28 cellular contexts compared by ENCODE assay signal in the genomic region with DNA sequence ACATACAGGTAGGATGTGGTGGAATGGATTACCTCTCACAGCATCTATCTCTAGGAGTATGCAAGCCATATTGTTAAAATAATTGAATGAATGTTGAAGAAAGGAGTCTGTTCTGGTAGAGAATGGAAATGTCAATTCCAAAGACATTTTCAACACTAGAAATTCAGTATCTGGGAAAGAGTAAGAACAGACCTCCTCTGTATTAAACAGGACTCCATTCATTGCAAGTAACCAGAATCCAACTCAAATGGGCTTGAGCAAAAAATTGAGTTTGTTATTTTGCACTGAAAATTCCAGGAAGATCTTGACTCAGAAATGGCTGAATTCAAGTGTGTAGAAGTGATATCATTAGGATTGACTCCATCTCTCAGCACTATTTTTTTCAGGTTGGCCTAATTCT.
"Had no signal": no experiment of that assay in that cellular context is flagged by ENCODE, and none has a peak within 500 bp of the region (broad histone marks: within the 10 kb centered on the region; RNA-seq: fewer than 3 reads in every experiment).

No MANE protein-coding gene starts in this region.

- H3K4me1 Mint-ChIP-seq: stimulated activated effector memory CD8-positive, alpha-beta T cell treated with anti-CD3 and anti-CD28 coated beads, Interleukin-12 subunit alpha, Interleukin-12 subunit beta, amount 100 ng/mL, for 72 hours; stimulated activated naive CD8-positive, alpha-beta T cell treated with anti-CD3 and anti-CD28 coated beads, Interleukin-15, amount 100 ng/mL, for 72 hours had no signal

- H3K27me3 ChIP-seq: stomach, suprapubic skin, testis, thyroid gland, tibial artery, tibial nerve, transverse colon, upper lobe of left lung, upper lobe of right lung, uterus, vagina had no signal

- H3K4me3 ChIP-seq: stomach, suprapubic skin, testis, thoracic aorta, thyroid gland, tibial artery, tibial nerve, transverse colon, upper lobe of left lung, upper lobe of right lung, uterus, vagina had no signal

- H3K27me3 Mint-ChIP-seq: stimulated activated memory B cell treated with anti-CD40 and anti-IgM and Interleukin-4, amounts not matched to agents 10 μg/mL and 1 μg/mL and 100 μg/mL, for 72 hours; stimulated activated naive B cell treated with anti-CD40 and anti-IgM and Interleukin-4, amounts not matched to agents 10 μg/mL and 1 μg/mL and 100 μg/mL, for 72 hours; stimulated activated naive CD8-positive, alpha-beta T cell treated with anti-CD3 and anti-CD28 coated beads, Interleukin-15, amount 100 ng/mL, for 72 hours; stimulated activated naive CD8-positive, alpha-beta T cell treated with anti-CD3 and anti-CD28 coated beads, Interleukin-15, Interleukin-2, amounts not matched to agents 100 ng/mL and 50 ng/mL, for 24 hours had no signal

- H3K9me3 Mint-ChIP-seq: stimulated activated effector memory CD8-positive, alpha-beta T cell treated with anti-CD3 and anti-CD28 coated beads, Interleukin-12 subunit alpha, Interleukin-12 subunit beta, amount 100 ng/mL, for 72 hours; stimulated activated memory B cell treated with anti-CD40 and anti-IgM and Interleukin-4, amounts not matched to agents 10 μg/mL and 1 μg/mL and 100 μg/mL, for 72 hours; stimulated activated naive CD8-positive, alpha-beta T cell treated with anti-CD3 and anti-CD28 coated beads, Interleukin-15, amount 100 ng/mL, for 72 hours; stimulated activated naive CD8-positive, alpha-beta T cell treated with anti-CD3 and anti-CD28 coated beads, Interleukin-15, Interleukin-2, amounts not matched to agents 100 ng/mL and 50 ng/mL, for 24 hours; type B pancreatic cell had no signal

- H3K4me1 ChIP-seq: suprapubic skin, testis, thyroid gland, tibial artery, tibial nerve, transverse colon, upper lobe of left lung, upper lobe of right lung, uterus, vagina had no signal

- H3K9me3 ChIP-seq: stomach, suprapubic skin, testis, thoracic aorta, thyroid gland, tibial artery, tibial nerve, transverse colon, upper lobe of left lung, upper lobe of right lung, uterus, vagina had no signal

- H3K36me3 ChIP-seq: stomach, suprapubic skin, thoracic aorta, thyroid gland, tibial artery, tibial nerve, transverse colon, upper lobe of left lung, upper lobe of right lung, uterus, vagina had no signal

- H3K27ac Mint-ChIP-seq: stimulated activated effector memory CD8-positive, alpha-beta T cell treated with anti-CD3 and anti-CD28 coated beads, Interleukin-12 subunit alpha, Interleukin-12 subunit beta, amount 100 ng/mL, for 72 hours; stimulated activated memory B cell treated with anti-CD40 and anti-IgM and Interleukin-4, amounts not matched to agents 10 μg/mL and 1 μg/mL and 100 μg/mL, for 72 hours; stimulated activated naive B cell treated with anti-CD40 and anti-IgM and Interleukin-4, amounts not matched to agents 10 μg/mL and 1 μg/mL and 100 μg/mL, for 72 hours; stimulated activated naive CD8-positive, alpha-beta T cell treated with anti-CD3 and anti-CD28 coated beads, Interleukin-15, amount 100 ng/mL, for 72 hours; stimulated activated naive CD8-positive, alpha-beta T cell treated with anti-CD3 and anti-CD28 coated beads, Interleukin-15, Interleukin-2, amounts not matched to agents 100 ng/mL and 50 ng/mL, for 24 hours; type B pancreatic cell had no signal

- H3K27ac ChIP-seq: stomach, suprapubic skin, testis, thoracic aorta, thyroid gland, tibial artery, transverse colon, upper lobe of left lung, upper lobe of right lung, uterus, vagina had no signal

- H3K4me3 Mint-ChIP-seq: stimulated activated effector memory CD8-positive, alpha-beta T cell treated with anti-CD3 and anti-CD28 coated beads, Interleukin-12 subunit alpha, Interleukin-12 subunit beta, amount 100 ng/mL, for 72 hours; stimulated activated memory B cell treated with anti-CD40 and anti-IgM and Interleukin-4, amounts not matched to agents 10 μg/mL and 1 μg/mL and 100 μg/mL, for 72 hours; stimulated activated naive B cell treated with anti-CD40 and anti-IgM and Interleukin-4, amounts not matched to agents 10 μg/mL and 1 μg/mL and 100 μg/mL, for 72 hours; stimulated activated naive CD8-positive, alpha-beta T cell treated with anti-CD3 and anti-CD28 coated beads, Interleukin-15, amount 100 ng/mL, for 72 hours; stimulated activated naive CD8-positive, alpha-beta T cell treated with anti-CD3 and anti-CD28 coated beads, Interleukin-15, Interleukin-2, amounts not matched to agents 100 ng/mL and 50 ng/mL, for 24 hours; type B pancreatic cell had no signal

- H3K36me3 Mint-ChIP-seq: stimulated activated effector memory CD8-positive, alpha-beta T cell treated with anti-CD3 and anti-CD28 coated beads, Interleukin-12 subunit alpha, Interleukin-12 subunit beta, amount 100 ng/mL, for 72 hours; type B pancreatic cell had no signal

- DNase-seq: stimulated activated CD4-positive, alpha-beta T cell treated with anti-CD3 and anti-CD28 coated beads, Interleukin-2, amount 100 ng/mL, for 48 hours; stimulated activated CD4-positive, alpha-beta T cell treated with anti-CD3 and anti-CD28 coated beads, Interleukin-4, amount 100 ng/mL, for 1 hour; stimulated activated CD4-positive, alpha-beta T cell treated with anti-CD3 and anti-CD28 coated beads, Interleukin-4, amount 100 ng/mL, for 24 hours; stimulated activated CD4-positive, alpha-beta T cell treated with anti-CD3 and anti-CD28 coated beads, Interleukin-4, amount 100 ng/mL, for 4 hours; stimulated activated CD8-positive, alpha-beta memory T cell treated with anti-CD3 and anti-CD28 coated beads, Interleukin-4, amount 100 ng/mL, for 48 hours; stimulated activated naive B cell treated with anti-CD40 and anti-IgM and Interleukin-4, amounts not matched to agents 10 μg/mL and 1 μg/mL and 100 μg/mL, for 72 hours; stimulated activated naive CD4-positive, alpha-beta T cell; stimulated activated naive CD4-positive, alpha-beta T cell treated with Interleukin-2 at 50 U/mL for 16 hours; stimulated activated naive CD8-positive, alpha-beta T cell treated with anti-CD3 and anti-CD28 coated beads, Interleukin-15, amount 100 ng/mL, for 72 hours; stimulated activated naive CD8-positive, alpha-beta T cell treated with anti-CD3 and anti-CD28 coated beads, Interleukin-15, Interleukin-2, amounts not matched to agents 100 U/mL and 50 U/mL, for 24 hours; stomach; substantia nigra; testis; thyroid gland; tibial artery; transverse colon; trophoblast cell; upper lobe of left lung; upper lobe of right lung; uterus had no signal
